ENCODE assay signal across 9 cellular contexts in the genomic region with DNA sequence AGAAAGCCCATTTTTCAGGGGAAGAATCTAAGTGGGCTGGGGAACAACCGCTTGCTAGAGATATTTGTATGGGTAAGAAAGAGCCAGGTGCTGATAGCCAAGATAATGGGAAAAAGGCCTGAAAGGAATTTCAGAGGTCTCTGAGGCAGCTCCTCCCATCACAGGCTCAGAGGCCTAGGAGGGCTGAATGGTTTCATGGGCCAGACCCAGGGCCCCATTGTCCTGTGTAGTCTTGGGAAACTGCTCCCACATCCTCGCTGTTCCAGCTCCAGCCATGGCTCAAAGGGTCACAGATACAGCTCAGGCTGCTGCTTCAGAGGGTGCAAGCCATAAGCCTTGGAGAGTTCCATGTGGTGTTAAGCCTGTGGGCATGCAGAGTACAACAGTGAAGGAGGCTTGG.
"Had no signal": no experiment of that assay in that cellular context is flagged by ENCODE, and none has a peak within 500 bp of the region (broad histone marks: within the 10 kb centered on the region; RNA-seq: fewer than 3 reads in every experiment).

No MANE protein-coding gene starts in this region.

- ATAC-seq: GM23338, HCT116 had no signal

- H3K9me3 ChIP-seq: HAP-1 had no signal

- H3K4me3 ChIP-seq: GM23248, GM23338, HAP-1 had no signal

- DNase-seq: GM23248, GOT3, H7, H9, HCEC 1CT, HFFc6 had no signal

- H3K4me1 Mint-ChIP-seq: GM23338, H9 had no signal

- H3K36me3 ChIP-seq: HAP-1 had no signal

- H3K27ac Mint-ChIP-seq: GM23338, H9, HFFc6 had no signal

- H3K27ac ChIP-seq: GM23248 had no signal

- H3K4me1 ChIP-seq: HAP-1 had no signal

- H3K4me3 Mint-ChIP-seq: GM23338, H9, HFFc6 had no signal
